33 cellular contexts compared by ENCODE assay signal in the genomic region with DNA sequence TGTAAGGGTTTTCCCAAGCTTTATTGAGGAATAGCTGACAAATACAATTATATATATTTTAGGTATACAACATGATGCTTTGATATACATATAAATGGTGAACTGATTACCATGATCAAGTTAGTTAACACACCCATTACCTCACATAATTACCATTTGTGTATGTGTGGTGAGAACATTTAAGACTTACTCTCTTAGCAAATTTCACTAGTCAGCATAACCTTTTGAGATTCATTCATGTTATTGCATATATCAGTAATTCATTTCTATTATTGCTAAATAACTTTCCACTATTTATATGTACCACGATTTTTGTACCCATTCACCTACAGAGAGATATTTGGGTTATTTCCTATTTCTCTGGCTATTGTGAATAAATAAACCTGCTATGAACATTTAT.
"Had no signal": no experiment of that assay in that cellular context is flagged by ENCODE, and none has a peak within 500 bp of the region (broad histone marks: within the 10 kb centered on the region; RNA-seq: fewer than 3 reads in every experiment).

No MANE protein-coding gene starts in this region.

- H3K9me3 ChIP-seq: adrenal gland, ascending aorta, body of pancreas, breast epithelium had no signal

- H3K27ac ChIP-seq: adrenal gland, ascending aorta, body of pancreas, brain microvascular endothelial cell, breast epithelium, cardiac muscle cell had no signal

- DNase-seq: activated effector memory CD4-positive, alpha-beta T cell treated with anti-CD3 and anti-CD28 coated beads, Interleukin-2, amount 50 U/mL, for 16 hours; activated effector memory CD4-positive, alpha-beta T cell treated with Interleukin-2 at 50 U/mL for 16 hours; activated gamma-delta T cell; activated gamma-delta T cell treated with Interleukin-2 at 50 U/mL for 16 hours; activated naive CD4-positive, alpha-beta T cell; activated naive CD4-positive, alpha-beta T cell treated with anti-CD3 and anti-CD28 coated beads for 36 hours; activated naive CD4-positive, alpha-beta T cell treated with anti-CD3 and anti-CD28 coated beads, Interleukin-2, amount 10 ng/mL, durations not matched to agents 7 days and 5 days; activated naive CD4-positive, alpha-beta T cell treated with anti-CD3 and anti-CD28 coated beads, Interleukin-2, amount 50 U/mL, for 16 hours; activated naive CD4-positive, alpha-beta T cell treated with Interleukin-2 at 50 U/mL for 16 hours; activated naive CD8-positive, alpha-beta T cell treated with anti-CD3 and anti-CD28 coated beads for 36 hours; activated naive CD8-positive, alpha-beta T cell treated with anti-CD3 and anti-CD28 coated beads, Interleukin-2, amount 10 ng/mL, durations not matched to agents 7 days and 5 days; activated naive CD8-positive, alpha-beta T cell treated with anti-CD3 and anti-CD28 coated beads, Interleukin-2, amount 50 U/mL, for 24 hours; activated T-cell treated with anti-CD3 and anti-CD28 coated beads, Interleukin-2, amount 50 U/mL, for 24 hours; activated T-cell treated with anti-CD3 and anti-CD28 coated beads, Interleukin-2, amount 50 U/mL, for 4 hours; activated T-cell treated with anti-CD3 and anti-CD28 coated beads, Interleukin-2, amount 50 U/mL, for 48 hours; activated T-cell treated with anti-CD3 and anti-CD28 coated beads, Interleukin-2, amount 50 U/mL, for 72 hours; adrenal gland; amniotic stem cell; amygdala; anterior cingulate cortex; aorta; body of pancreas; brain microvascular endothelial cell; caudate nucleus; central memory CD4-positive, alpha-beta T cell; cerebellar nuclear complex had no signal

- ATAC-seq: activated naive CD4-positive, alpha-beta T cell treated with anti-CD3 and anti-CD28 coated beads, Interleukin-2, amount 50 U/mL, for 72 hours; activated naive CD8-positive, alpha-beta T cell treated with anti-CD3 and anti-CD28 coated beads, Interleukin-2, amount 50 U/mL, for 24 hours; activated T-cell treated with anti-CD3 and anti-CD28 coated beads, Interleukin-2, amount 50 U/mL, for 4 hours; activated T-cell treated with anti-CD3 and anti-CD28 coated beads, Interleukin-2, amount 50 U/mL, for 72 hours; activated T-helper 17 cell treated with anti-CD3 and anti-CD28 coated beads, Interleukin-2, amount 50 U/mL, for 72 hours; body of pancreas had no signal

- FAIRE-seq: astrocyte, bronchial epithelial cell had no signal

- H3K27me3 ChIP-seq: ascending aorta, body of pancreas, brain microvascular endothelial cell, breast epithelium, cardiac muscle cell had no signal

- H3K4me1 ChIP-seq: adrenal gland, ascending aorta, body of pancreas, breast epithelium had no signal

- H3K4me3 ChIP-seq: adrenal gland, ascending aorta, body of pancreas, breast epithelium, cardiac muscle cell had no signal

- H3K36me3 ChIP-seq: adrenal gland, ascending aorta, brain microvascular endothelial cell, breast epithelium, cardiac muscle cell had no signal
